10 cellular contexts compared by ENCODE assay signal in genomic region chr18:9106094-9106493, GRCh38. TPM values are rescaled to one million over a fixed set of nuclear protein-coding genes. Genes with fewer than 3 reads are reported as not detected.
DNase-seq lines count a peak whose midpoint lies in the region; ATAC-seq, FAIRE-seq and TF ChIP-seq lines count a peak whose summit lies in the region.
"Had no signal": no experiment of that assay in that cellular context is flagged by ENCODE, and none has a peak within 500 bp of the region (broad histone marks: within the 10 kb centered on the region; RNA-seq: fewer than 3 reads in every experiment).

No MANE protein-coding gene starts in this region.

- no peak overlapping the region for H2AFZ ChIP-seq in OCI-LY1 (ENCODE audit: low read length)
- H2AFZ ChIP-seq in neural cell (ENCODE audit: low read depth, low read length): no peak overlapping the region

- H3K4me1 ChIP-seq in Caco-2 (peaks cover 22% of the 10 kb centered on the region), OCI-LY1 (ENCODE audit: insufficient read depth, low read length, severe bottlenecking) (peaks cover 71% of the 10 kb centered on the region)
- H3K4me1 ChIP-seq in effector memory CD4-positive, alpha-beta T cell (ENCODE audit: control insufficient read depth, insufficient read depth, low read length, poor library complexity, severe bottlenecking): peaks cover 33% of the 10 kb centered on the region

- no peak for FAIRE-seq in H54 (lab: Jason Lieb, UNC)

- no peak overlapping the region for H3K27ac Mint-ChIP-seq in Caco-2 (ENCODE audit: unreplicated experiment)

- no peaks in the 10 kb centered on the region for H3K9me3 Mint-ChIP-seq in Caco-2 (ENCODE audit: unreplicated experiment)

- intact Hi-C loops in Caco-2 (cut with micrococcal nuclease; ENCODE audit: unreplicated experiment): no loop called here

- no peak for TF ChIP-seq RAD21 in neural cell (conservative IDR thresholded peaks at IDR 0.05)

- no peaks in the 10 kb centered on the region for H3K9me3 ChIP-seq in Caco-2
- no peaks in the 10 kb centered on the region for H3K9me3 ChIP-seq in OCI-LY1 (ENCODE audit: low read length)
- no peaks in the 10 kb centered on the region for H3K9me3 ChIP-seq in effector memory CD4-positive, alpha-beta T cell (ENCODE audit: control insufficient read depth, low read length)
- no peaks in the 10 kb centered on the region for H3K9me3 ChIP-seq in neural cell (ENCODE audit: low read length)
- H3K9me3 ChIP-seq: adrenal gland had no signal

- TF ChIP-seq CTCF in Caco-2 (IDR thresholded peaks at IDR 0.05; ENCODE audit: insufficient read depth in 1 of 2, low read depth in 1 of 2, low read length in 1 of 2, severe bottlenecking in 1 of 2, unreplicated experiment in 1 of 2): no peak
- TF ChIP-seq CTCF in OCI-LY1 (IDR thresholded peaks at IDR 0.05; ENCODE audit: low read length): no peak
- no peak for TF ChIP-seq CTCF in neural cell (IDR thresholded peaks at IDR 0.05; ENCODE audit: poor library complexity, severe bottlenecking)

- no peaks in the 10 kb centered on the region for H3K36me3 ChIP-seq in Caco-2 (ENCODE audit: control insufficient read depth, insufficient read depth, low read length)
- H3K36me3 ChIP-seq in OCI-LY1 (ENCODE audit: insufficient read depth, low read length): peaks cover 56% of the 10 kb centered on the region
- H3K36me3 ChIP-seq in effector memory CD4-positive, alpha-beta T cell (ENCODE audit: control insufficient read depth, insufficient read depth, low read length): no peaks in the 10 kb centered on the region
- no peaks in the 10 kb centered on the region for H3K36me3 ChIP-seq in neural cell (ENCODE audit: insufficient read depth, low read length)
- H3K36me3 ChIP-seq: adrenal gland had no signal

- H3K27ac ChIP-seq in OCI-LY1 (ENCODE audit: low read depth, low read length, poor library complexity, severe bottlenecking) (no peak overlapping the region), neural cell (ENCODE audit: low read length) (no peak overlapping the region)
- H3K27ac ChIP-seq in effector memory CD4-positive, alpha-beta T cell (ENCODE audit: insufficient read depth, low read length, poor library complexity, severe bottlenecking): peak overlapping the region; percentile 88

- no peak for DNase-seq in Caco-2
- no peak for DNase-seq in effector memory CD4-positive, alpha-beta T cell
- no peak for DNase-seq in H54 (ENCODE audit: insufficient read length, low spot score)
- no peak for DNase-seq in GF-D8 (lab: John Stamatoyannopoulos, UW)
- DNase-seq in NCI-H187 (lab: John Stamatoyannopoulos, UW): no peak
- DNase-seq: adrenal gland, SHP77 had no signal

- peaks cover 18% of the 10 kb centered on the region for H3K4me1 Mint-ChIP-seq in Caco-2 (ENCODE audit: low read depth, unreplicated experiment)

- H3K9ac ChIP-seq in OCI-LY1 (ENCODE audit: low read length) (peak overlapping the region; percentile 91; the same call in 1 of the 2 replicates), neural cell (ENCODE audit: low read length) (peak overlapping the region; percentile 20)

- POLR2A ChIA-PET in Caco-2 (lab: Charles Lee): no interaction called here

- H3K9me2 ChIP-seq in OCI-LY1 (ENCODE audit: low read depth, low read length): no peaks in the 10 kb centered on the region
- H3K9me2 ChIP-seq in neural cell (ENCODE audit: insufficient read depth, low read length): no peaks in the 10 kb centered on the region

- H3K4me2 ChIP-seq in OCI-LY1 (ENCODE audit: low read length) (peak overlapping the region; percentile 94), neural cell (ENCODE audit: low read length) (peak overlapping the region; percentile 76)

- no TSS peak for BruUV-seq in Caco-2 (replicated peaks; lab: Mats Ljungman, UMichigan)

- TF ChIP-seq POLR2A in H54 (IDR thresholded peaks at IDR 0.05; ENCODE audit: low read depth, low read length): no peak

- H3K27me3 ChIP-seq in Caco-2 (replicated peaks; ENCODE audit: control insufficient read depth, insufficient read depth, low read length): no peaks in the 10 kb centered on the region
- H3K27me3 ChIP-seq in OCI-LY1 (ENCODE audit: insufficient read depth, low read length): no peaks in the 10 kb centered on the region
- no peaks in the 10 kb centered on the region for H3K27me3 ChIP-seq in effector memory CD4-positive, alpha-beta T cell (replicated peaks; ENCODE audit: control insufficient read depth, insufficient read depth, low read length, poor library complexity, severe bottlenecking)
- no peaks in the 10 kb centered on the region for H3K27me3 ChIP-seq in neural cell (ENCODE audit: insufficient read depth, low read depth, low read length)
- H3K27me3 ChIP-seq: adrenal gland had no signal

- TF ChIP-seq EP300 in neural cell (conservative IDR thresholded peaks at IDR 0.05; ENCODE audit: poor library complexity, severe bottlenecking): no peak

- H3K79me2 ChIP-seq in OCI-LY1 (ENCODE audit: insufficient read depth, low read length) (peaks cover 83% of the 10 kb centered on the region), neural cell (replicated peaks; ENCODE audit: insufficient read depth, low read length) (peaks cover 81% of the 10 kb centered on the region)

- CTCF ChIA-PET in Caco-2 (lab: Charles Lee): interaction anchor here (0.6 kb wide), 1 partner anchor 215 kb away, joined by 3 read pairs; no protein-coding TSS in a partner anchor

- H3K4me3 Mint-ChIP-seq in Caco-2 (ENCODE audit: unreplicated experiment): peak overlapping the region; percentile 47

- no peak for ATAC-seq in HG02642 (IDR thresholded peaks at IDR 0.05; ENCODE audit: poor library complexity, unreplicated experiment)

- no peaks in the 10 kb centered on the region for H3K27me3 Mint-ChIP-seq in Caco-2 (ENCODE audit: insufficient read depth, unreplicated experiment)

- peaks cover 48% of the 10 kb centered on the region for H3K36me3 Mint-ChIP-seq in Caco-2 (ENCODE audit: insufficient read depth, unreplicated experiment)

- H3F3A ChIP-seq in OCI-LY1 (ENCODE audit: insufficient read depth, low read length): no peaks in the 10 kb centered on the region
- peaks cover 3% of the 10 kb centered on the region for H3F3A ChIP-seq in neural cell (ENCODE audit: insufficient read depth, low read length, poor library complexity, severe bottlenecking)

- peaks cover 7% of the 10 kb centered on the region; the same call in 1 of the 2 replicates for H4K20me1 ChIP-seq in OCI-LY1 (ENCODE audit: insufficient read depth, low read length)
- peaks cover 9% of the 10 kb centered on the region for H4K20me1 ChIP-seq in neural cell (ENCODE audit: insufficient read depth)

- H3K4me3 ChIP-seq in Caco-2 (ENCODE audit: low read depth, low read length) (no peak overlapping the region), OCI-LY1 (ENCODE audit: low read depth, low read length, poor library complexity, severe bottlenecking) (peak overlapping the region; percentile 84), neural cell (ENCODE audit: low read length) (peak overlapping the region; percentile 70)
- peak overlapping the region; percentile 70 for H3K4me3 ChIP-seq in effector memory CD4-positive, alpha-beta T cell (ENCODE audit: insufficient read depth, low read depth, low read length, poor library complexity, severe bottlenecking)

TF ChIP-seq in neural cell, 6 proteins besides CTCF, POLR2A, EP300 and RAD21:
- TF ChIP-seq MXI1 (conservative IDR thresholded peaks at IDR 0.05; ENCODE audit: poor library complexity, severe bottlenecking): no peak
- TF ChIP-seq SMC3 (conservative IDR thresholded peaks at IDR 0.05; ENCODE audit: poor library complexity): no peak
- TF ChIP-seq, protein P1, sequence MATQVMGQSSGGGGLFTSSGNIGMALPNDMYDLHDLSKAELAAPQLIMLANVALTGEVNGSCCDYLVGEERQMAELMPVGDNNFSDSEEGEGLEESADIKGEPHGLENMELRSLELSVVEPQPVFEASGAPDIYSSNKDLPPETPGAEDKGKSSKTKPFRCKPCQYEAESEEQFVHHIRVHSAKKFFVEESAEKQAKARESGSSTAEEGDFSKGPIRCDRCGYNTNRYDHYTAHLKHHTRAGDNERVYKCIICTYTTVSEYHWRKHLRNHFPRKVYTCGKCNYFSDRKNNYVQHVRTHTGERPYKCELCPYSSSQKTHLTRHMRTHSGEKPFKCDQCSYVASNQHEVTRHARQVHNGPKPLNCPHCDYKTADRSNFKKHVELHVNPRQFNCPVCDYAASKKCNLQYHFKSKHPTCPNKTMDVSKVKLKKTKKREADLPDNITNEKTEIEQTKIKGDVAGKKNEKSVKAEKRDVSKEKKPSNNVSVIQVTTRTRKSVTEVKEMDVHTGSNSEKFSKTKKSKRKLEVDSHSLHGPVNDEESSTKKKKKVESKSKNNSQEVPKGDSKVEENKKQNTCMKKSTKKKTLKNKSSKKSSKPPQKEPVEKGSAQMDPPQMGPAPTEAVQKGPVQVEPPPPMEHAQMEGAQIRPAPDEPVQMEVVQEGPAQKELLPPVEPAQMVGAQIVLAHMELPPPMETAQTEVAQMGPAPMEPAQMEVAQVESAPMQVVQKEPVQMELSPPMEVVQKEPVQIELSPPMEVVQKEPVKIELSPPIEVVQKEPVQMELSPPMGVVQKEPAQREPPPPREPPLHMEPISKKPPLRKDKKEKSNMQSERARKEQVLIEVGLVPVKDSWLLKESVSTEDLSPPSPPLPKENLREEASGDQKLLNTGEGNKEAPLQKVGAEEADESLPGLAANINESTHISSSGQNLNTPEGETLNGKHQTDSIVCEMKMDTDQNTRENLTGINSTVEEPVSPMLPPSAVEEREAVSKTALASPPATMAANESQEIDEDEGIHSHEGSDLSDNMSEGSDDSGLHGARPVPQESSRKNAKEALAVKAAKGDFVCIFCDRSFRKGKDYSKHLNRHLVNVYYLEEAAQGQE (IDR thresholded peaks at IDR 0.05; ENCODE audit: borderline replicate concordance): no peak
- no peak for TF ChIP-seq TAF1 (IDR thresholded peaks at IDR 0.05; ENCODE audit: low read depth)
- TF ChIP-seq EZH2 (IDR thresholded peaks at IDR 0.05; ENCODE audit: borderline replicate concordance, insufficient read depth, low read length, poor library complexity, severe bottlenecking): no peak

RNA-seq across cellular contexts. Expression of gene NDUFV2, which starts 3.6 kb away (rescaled TPM):
- total RNA-seq in Caco-2 (2022): 211 and 220 TPM in 2 replicates
- polyA plus RNA-seq in neural cell: 244 and 285 TPM in 2 replicates
- polyA minus RNA-seq in neural cell: 150 and 158 TPM in 2 replicates

RNA-seq across cellular contexts. Expression of gene ANKRD12, which starts 30.5 kb away (rescaled TPM):
- 33.2 and 36.5 TPM in 2 replicates for total RNA-seq in Caco-2 (2022)
- polyA plus RNA-seq in neural cell: 25.1 and 32.3 TPM in 2 replicates
- polyA minus RNA-seq in neural cell: 146 and 178 TPM in 2 replicates
